In genomic region chr4:104395219-104395618, GRCh38 we compare ENCODE assay signal across 12 cellular contexts.
A peak's percentile ranks its signal among the peaks of the same experiment; 100 is the strongest.
DNase-seq lines count a peak whose midpoint lies in the region; ATAC-seq and TF ChIP-seq lines count a peak whose summit lies in the region.
"Had no signal": no experiment of that assay in that cellular context is flagged by ENCODE, and none has a peak within 500 bp of the region (broad histone marks: within the 10 kb centered on the region; RNA-seq: fewer than 3 reads in every experiment).

No MANE protein-coding gene starts in this region.

- ATAC-seq in natural killer cell, result no peak
- no peak for ATAC-seq in GM21528 (IDR thresholded peaks at IDR 0.05; ENCODE audit: low FRiP score, unreplicated experiment)
- ATAC-seq: gastroesophageal sphincter, upper lobe of right lung had no signal

- peaks cover 3 to 9% of the 10 kb centered on the region in 2 donors for H3K9me3 Mint-ChIP-seq in natural killer cell

- H3K27me3 Mint-ChIP-seq in natural killer cell (ENCODE audit: low read depth in 2 of 2), result no peaks in the 10 kb centered on the region

- no peak overlapping the region for H3K4me3 Mint-ChIP-seq in natural killer cell

- no peaks in the 10 kb centered on the region for H3K4me1 Mint-ChIP-seq in natural killer cell

- no peak overlapping the region for H3K4me3 ChIP-seq in epithelial cell of esophagus (ENCODE audit: low read length)
- H3K4me3 ChIP-seq: gastroesophageal sphincter, upper lobe of right lung had no signal

- H3K36me3 Mint-ChIP-seq in natural killer cell, result no peaks in the 10 kb centered on the region

- intact Hi-C loops in natural killer cell (cut with micrococcal nuclease), result no loop called here

- TF ChIP-seq CTCF in epithelial cell of esophagus (IDR thresholded peaks at IDR 0.05; ENCODE audit: insufficient read depth, low read depth, low read length, missing control alignments), result no peak
- no peak for TF ChIP-seq CTCF in natural killer cell (IDR thresholded peaks at IDR 0.05)

- no peak overlapping the region for H3K27ac Mint-ChIP-seq in natural killer cell

- DNase-seq in NCI-H345 (lab: John Stamatoyannopoulos, UW), result peak; percentile 9
- no peak for DNase-seq in NCI-H345 treated with DMSO at 0.1 percent for 48 hours (lab: John Stamatoyannopoulos, UW; ENCODE audit: unreplicated experiment)
- DNase-seq in NCI-H748 treated with DMSO at 0.1 percent for 48 hours (lab: John Stamatoyannopoulos, UW), result peak; percentile 82
- peak; percentile 8 for DNase-seq in epithelial cell of esophagus (ENCODE audit: low read depth)
- DNase-seq in superior temporal gyrus (ENCODE audit: extremely low spot score), result peak; percentile 51
- DNase-seq in natural killer cell, result no peak
- DNase-seq in activated gamma-delta T cell treated with Interleukin-2 at 50 U/mL for 16 hours, result no peak
- DNase-seq: NCI-H510A, Right ventricle myocardium superior, upper lobe of right lung had no signal

Comparison
In these comparisons a context has a peak if more than half of its experiments do, and no peak if none do; other contexts are left out.
1. DNase-seq: peak in NCI-H345 (single experiment), NCI-H748 treated with DMSO at 0.1 percent for 48 hours (single experiment), epithelial cell of esophagus (single experiment) and superior temporal gyrus (single experiment); none in NCI-H345 treated with DMSO at 0.1 percent for 48 hours (single experiment), natural killer cell (single experiment) and activated gamma-delta T cell treated with Interleukin-2 at 50 U/mL for 16 hours (single experiment).